Comparison of ENCODE assay signal across 8 cellular contexts in the genomic region with DNA sequence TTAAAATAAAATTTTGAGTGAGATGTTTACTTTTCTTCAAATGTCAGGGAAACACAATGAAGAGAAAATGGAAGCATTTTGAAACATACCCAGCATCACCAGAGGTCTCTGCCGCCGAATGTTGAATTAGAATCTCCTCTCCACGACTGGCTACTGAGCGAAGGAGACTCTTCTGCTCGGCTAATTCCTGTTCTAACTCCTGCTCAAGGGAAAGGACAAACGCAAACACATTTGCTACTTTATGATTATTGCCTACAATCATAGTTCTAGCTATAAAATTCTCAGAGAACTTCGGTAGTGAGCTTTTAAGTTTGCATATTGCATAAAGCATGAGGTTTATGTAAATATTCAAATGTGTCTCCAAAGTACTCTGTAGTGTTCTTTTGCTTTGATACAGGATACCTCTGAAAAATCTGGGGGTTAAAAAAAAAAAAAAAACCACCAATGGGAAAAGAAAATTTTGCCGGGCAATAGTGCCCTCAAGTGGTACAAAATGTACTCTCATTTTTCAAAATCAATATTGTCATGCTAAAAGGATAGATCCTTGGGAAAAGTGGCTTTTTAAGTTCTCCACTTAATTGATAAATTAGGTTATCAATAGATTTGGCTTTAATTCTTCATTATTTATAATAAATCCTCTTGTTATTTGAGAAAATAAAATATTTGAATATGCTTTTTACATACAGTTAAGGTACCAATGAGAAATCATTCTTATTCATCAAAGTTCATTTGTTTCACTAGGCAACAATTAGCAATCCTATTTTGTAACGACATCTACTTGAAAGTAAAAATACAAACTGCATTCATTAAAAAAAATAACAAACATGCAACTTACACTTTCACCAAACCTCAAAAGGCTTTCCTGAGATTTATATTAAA.
DNase-seq lines count a peak whose midpoint lies in the region; ATAC-seq and TF ChIP-seq lines count a peak whose summit lies in the region.

No MANE protein-coding gene starts in this region.

- H3K4me1 ChIP-seq in heart right ventricle (peaks cover 14 to 55% (median 41%) of the 10 kb centered on the region in 9 donors), right cardiac atrium (ENCODE audit: control insufficient read depth, insufficient read depth, low read length) (peaks cover 9% of the 10 kb centered on the region)

- intact Hi-C loops in heart right ventricle (cut with DNase I) (loop anchor here in 6 of 10 donors (5.0 to 10.0 kb wide), 8 partner anchors 53 to 576 kb away; no protein-coding TSS in a partner anchor), right cardiac atrium (cut with DNase I) (loop anchor here in 1 of 4 donors (10.0 kb wide), 2 partner anchors 63 to 123 kb away; no protein-coding TSS in a partner anchor)

- ATAC-seq in heart right ventricle (no peak), right cardiac atrium (no peak), HG03139 (IDR thresholded peaks at IDR 0.05; ENCODE audit: unreplicated experiment) (no peak), GM18858 (IDR thresholded peaks at IDR 0.05; ENCODE audit: unreplicated experiment) (no peak)

- H3K27me3 ChIP-seq in heart right ventricle = no peaks in the 10 kb centered on the region
- no peaks in the 10 kb centered on the region for H3K27me3 ChIP-seq in right cardiac atrium (ENCODE audit: control insufficient read depth, insufficient read depth)
- H3K27me3 ChIP-seq in brain microvascular endothelial cell (replicated peaks) = no peaks in the 10 kb centered on the region

- H3K4me3 ChIP-seq in heart right ventricle = no peak overlapping the region
- H3K4me3 ChIP-seq in right cardiac atrium (ENCODE audit: low read length) = no peak overlapping the region
- no peak overlapping the region for H3K4me3 ChIP-seq in brain microvascular endothelial cell (ENCODE audit: low read depth, low read length)

- in situ Hi-C loops in brain microvascular endothelial cell (cut with HindIII; ENCODE audit: low pct_ligation_motif_present, low sequenced_read_pairs) = no loop called here

- H3K27ac ChIP-seq in heart right ventricle (peak overlapping the region in 3 of 10 donors; percentile 8 to 41 (median 34)), right cardiac atrium (ENCODE audit: low read length) (no peak overlapping the region), brain microvascular endothelial cell (no peak overlapping the region)

- TF ChIP-seq CTCF in heart right ventricle (IDR thresholded peaks at IDR 0.05) (peak; percentile 31 to 68 (median 60)), brain microvascular endothelial cell (IDR thresholded peaks at IDR 0.05; ENCODE audit: low read depth, low read length, missing control alignments) (peak; percentile 42)

- H3K36me3 ChIP-seq in heart right ventricle = peaks cover 0 to 90% (median 18%) of the 10 kb centered on the region in 9 donors
- H3K36me3 ChIP-seq in brain microvascular endothelial cell (replicated peaks) = peaks cover 15% of the 10 kb centered on the region

- H3K9me3 ChIP-seq in heart right ventricle = no peaks in the 10 kb centered on the region
- no peaks in the 10 kb centered on the region for H3K9me3 ChIP-seq in right cardiac atrium (ENCODE audit: control insufficient read depth, low read length)

- WGBS in heart right ventricle, 2 donors = 58 to 60% methylated on average over 9 of the region's 9 CpGs
- WGBS in right cardiac atrium = 57% methylated on average over 9 of the region's 9 CpGs

- DNase-seq in heart right ventricle = no peak
- no peak for DNase-seq in right cardiac atrium
- DNase-seq in NCI-H1105 treated with DMSO at 0.1 percent for 48 hours (lab: John Stamatoyannopoulos, UW) = peak; percentile 17
- DNase-seq in brain microvascular endothelial cell = no peak
- DNase-seq in lung microvascular endothelial cell (ENCODE audit: low read depth in 2 of 2) = peak; percentile 16 to 34
- no peak for DNase-seq in activated gamma-delta T cell treated with Interleukin-2 at 50 U/mL for 16 hours

Comparison
In these comparisons a context has a peak if more than half of its experiments do, and no peak if none do; other contexts are left out.
1. DNase-seq: peak in NCI-H1105 treated with DMSO at 0.1 percent for 48 hours (single experiment) and lung microvascular endothelial cell (2 of 2); none in heart right ventricle (0 of 2), right cardiac atrium (0 of 3), brain microvascular endothelial cell (single experiment) and activated gamma-delta T cell treated with Interleukin-2 at 50 U/mL for 16 hours (single experiment).